8 cellular contexts compared by ENCODE assay signal in the genomic region with DNA sequence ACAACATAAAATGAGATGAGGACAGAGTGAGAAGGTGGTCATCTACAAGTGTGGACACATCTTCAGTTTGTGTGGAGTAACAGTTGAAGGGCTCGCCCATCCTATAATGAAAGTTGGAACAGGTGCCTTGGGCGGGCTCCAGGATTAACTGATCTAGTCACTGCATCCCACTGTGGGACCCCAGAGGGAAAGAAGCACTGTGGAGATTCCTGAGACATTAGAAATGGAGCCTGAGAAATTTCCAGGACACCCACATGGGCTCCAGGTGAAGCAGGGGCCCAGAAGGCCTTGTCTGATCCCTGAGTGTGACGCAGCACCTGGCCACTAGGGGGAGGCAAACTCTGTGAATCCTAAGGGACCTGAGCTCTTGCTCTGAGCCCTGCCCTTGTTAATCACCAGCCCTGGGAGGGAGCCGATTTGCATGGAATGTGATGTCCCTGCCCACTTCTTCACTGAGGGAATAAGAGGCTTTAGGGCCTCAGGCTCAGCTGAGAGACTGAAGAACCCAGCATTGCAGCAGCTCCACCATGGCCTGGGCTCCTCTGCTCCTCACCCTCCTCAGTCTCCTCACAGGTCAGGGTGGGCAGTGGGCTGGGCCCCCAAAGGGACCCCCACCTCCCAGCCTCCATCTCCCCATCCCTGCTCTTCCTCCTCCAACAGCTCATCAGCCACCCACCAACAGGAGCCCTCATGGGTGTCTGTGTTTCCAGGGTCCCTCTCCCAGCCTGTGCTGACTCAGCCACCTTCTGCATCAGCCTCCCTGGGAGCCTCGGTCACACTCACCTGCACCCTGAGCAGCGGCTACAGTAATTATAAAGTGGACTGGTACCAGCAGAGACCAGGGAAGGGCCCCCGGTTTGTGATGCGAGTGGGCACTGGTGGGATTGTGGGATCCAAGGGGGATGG.
DNase-seq lines count a peak whose midpoint lies in the region; ATAC-seq and TF ChIP-seq lines count a peak whose summit lies in the region.

No MANE protein-coding gene starts in this region.

- peak overlapping the region; percentile 54 for H2AFZ ChIP-seq in HCT116 (ENCODE audit: low read depth, low read length, poor library complexity, severe bottlenecking)
- H2AFZ ChIP-seq in OCI-LY3 (ENCODE audit: low read depth, low read length): no peak overlapping the region
- no peak overlapping the region for H2AFZ ChIP-seq in smooth muscle cell (ENCODE audit: low read depth)

- no peak overlapping the region for H3K4me3 Mint-ChIP-seq in activated T-helper 17 cell treated with anti-CD3 and anti-CD28 coated beads, Interleukin-2, amount 50 U/mL, for 72 hours
- H3K4me3 Mint-ChIP-seq in glutamatergic neuron (ENCODE audit: unreplicated experiment): no peak overlapping the region

- no peaks in the 10 kb centered on the region for H3K9me3 Mint-ChIP-seq in activated T-helper 17 cell treated with anti-CD3 and anti-CD28 coated beads, Interleukin-2, amount 50 U/mL, for 72 hours
- H3K9me3 Mint-ChIP-seq in glutamatergic neuron (ENCODE audit: unreplicated experiment): peaks cover 1% of the 10 kb centered on the region

- H4K20me1 ChIP-seq in HCT116 (ENCODE audit: insufficient read depth) (no peaks in the 10 kb centered on the region), OCI-LY3 (ENCODE audit: insufficient read depth, low read length) (no peaks in the 10 kb centered on the region), smooth muscle cell (ENCODE audit: low read depth) (no peaks in the 10 kb centered on the region)

- H3K4me1 ChIP-seq in HCT116 (ENCODE audit: control insufficient read depth in 1 of 2, insufficient read depth in 2 of 2, low read length in 2 of 2): peaks cover 0 to 1% of the 10 kb centered on the region in 2 experiments; a peak in 2 of 4 replicates
- H3K4me1 ChIP-seq in OCI-LY3 (ENCODE audit: low read length): peaks cover 40% of the 10 kb centered on the region
- H3K4me1 ChIP-seq in smooth muscle cell (ENCODE audit: low read depth): no peaks in the 10 kb centered on the region

- no peaks in the 10 kb centered on the region for H3K4me1 Mint-ChIP-seq in activated T-helper 17 cell treated with anti-CD3 and anti-CD28 coated beads, Interleukin-2, amount 50 U/mL, for 72 hours
- no peaks in the 10 kb centered on the region for H3K4me1 Mint-ChIP-seq in glutamatergic neuron (ENCODE audit: low read depth, unreplicated experiment)

- CTCF ChIA-PET in BJ (lab: Yijun Ruan, JAX) (interaction anchor here (0.5 to 3.2 kb wide), 17 partner anchors 9 to 135 kb away, joined by 3 to 29 read pairs (median 3); no protein-coding TSS in a partner anchor), HCT116 (lab: Charles Lee) (interaction anchor here (0.6 to 1.1 kb wide), 17 partner anchors 8 to 534 kb away, joined by 3 to 12 read pairs (median 5); no protein-coding TSS in a partner anchor)

- no peaks in the 10 kb centered on the region for H3F3A ChIP-seq in smooth muscle cell (ENCODE audit: low read depth)

- H3K27ac Mint-ChIP-seq in activated T-helper 17 cell treated with anti-CD3 and anti-CD28 coated beads, Interleukin-2, amount 50 U/mL, for 72 hours: no peak overlapping the region
- no peak overlapping the region for H3K27ac Mint-ChIP-seq in glutamatergic neuron (ENCODE audit: unreplicated experiment)

- no peaks in the 10 kb centered on the region for H3K9me3 ChIP-seq in HCT116 (ENCODE audit: control insufficient read depth in 1 of 2, insufficient read depth in 1 of 2, low read depth in 1 of 2, low read length in 2 of 2)
- H3K9me3 ChIP-seq in OCI-LY3 (ENCODE audit: insufficient read depth, low read length): no peaks in the 10 kb centered on the region
- H3K9me3 ChIP-seq in smooth muscle cell (replicated peaks; ENCODE audit: low read depth): no peaks in the 10 kb centered on the region

- WGBS in smooth muscle cell (ENCODE audit: low lambda C conversion rate): 58% methylated on average over 8 of the region's 8 CpGs

- intact Hi-C loops in HCT116 (cut with micrococcal nuclease): loop anchor here (10.0 kb wide), 1 partner anchor 138 kb away; no protein-coding TSS in a partner anchor

- ATAC-seq in HCT116 (peak; percentile 100), GM21526 (IDR thresholded peaks at IDR 0.05; ENCODE audit: low FRiP score, unreplicated experiment) (no peak), GM18502 (IDR thresholded peaks at IDR 0.05; ENCODE audit: poor library complexity, unreplicated experiment) (no peak)
- peak; percentile 62 for ATAC-seq in activated T-helper 17 cell treated with anti-CD3 and anti-CD28 coated beads, Interleukin-2, amount 50 U/mL, for 72 hours (replicated peaks)

- H3K27me3 Mint-ChIP-seq in activated T-helper 17 cell treated with anti-CD3 and anti-CD28 coated beads, Interleukin-2, amount 50 U/mL, for 72 hours: peaks cover 15% of the 10 kb centered on the region
- H3K27me3 Mint-ChIP-seq in glutamatergic neuron (ENCODE audit: unreplicated experiment): peaks cover under 1% of the 10 kb centered on the region

- TF ChIP-seq POLR2A in HCT116 (IDR thresholded peaks at IDR 0.05; ENCODE audit: borderline replicate concordance, extremely low read depth, insufficient read depth, insufficient read length): no peak

- BruUV-seq in HCT116 (replicated peaks; lab: Mats Ljungman, UMichigan): no TSS peak

- RAD21 ChIA-PET in HCT116 (lab: Charles Lee; ENCODE audit: low non-redundant PET in 1 of 2, low total read pairs in 2 of 2, uncharacterized antibody in 2 of 2, unreplicated experiment in 2 of 2): no interaction called here

- POLR2A ChIA-PET in BJ (lab: Charles Lee) (no interaction called here), HCT116 (lab: Charles Lee) (no interaction called here)

- H3K9me2 ChIP-seq in HCT116 (ENCODE audit: insufficient read depth): no peaks in the 10 kb centered on the region

- H3K27ac ChIP-seq in HCT116 (ENCODE audit: low read depth, low read length) (no peak overlapping the region), OCI-LY3 (ENCODE audit: low read length) (peak overlapping the region; percentile 69), smooth muscle cell (ENCODE audit: low read depth) (no peak overlapping the region)

- H3K36me3 ChIP-seq in BJ (ENCODE audit: control insufficient read depth, insufficient read depth, low read length) (no peaks in the 10 kb centered on the region), HCT116 (ENCODE audit: control insufficient read depth in 1 of 2, insufficient read depth in 2 of 2, low read length in 2 of 2) (no peaks in the 10 kb centered on the region), OCI-LY3 (replicated peaks; ENCODE audit: low read depth, low read length) (peaks cover 13% of the 10 kb centered on the region), smooth muscle cell (ENCODE audit: low read depth) (no peaks in the 10 kb centered on the region)

- no peak overlapping the region for H3K9ac ChIP-seq in HCT116 (ENCODE audit: low read length)
- H3K9ac ChIP-seq in OCI-LY3 (ENCODE audit: low read length): peak overlapping the region; percentile 23
- no peak overlapping the region for H3K9ac ChIP-seq in smooth muscle cell (ENCODE audit: low read depth)

- H3K4me2 ChIP-seq in HCT116 (ENCODE audit: low read length): no peak overlapping the region
- H3K4me2 ChIP-seq in OCI-LY3 (ENCODE audit: low read length): peak overlapping the region; percentile 59
- H3K4me2 ChIP-seq in smooth muscle cell: no peak overlapping the region

- H3K27me3 ChIP-seq in BJ (ENCODE audit: control insufficient read depth, insufficient read depth, low read length): peaks cover 6% of the 10 kb centered on the region
- H3K27me3 ChIP-seq in HCT116 (ENCODE audit: insufficient read depth, low read length): peaks cover 25% of the 10 kb centered on the region; the same call in 1 of the 2 replicates
- H3K27me3 ChIP-seq in OCI-LY3 (ENCODE audit: low read depth, low read length): no peaks in the 10 kb centered on the region
- peaks cover 56% of the 10 kb centered on the region for H3K27me3 ChIP-seq in smooth muscle cell (ENCODE audit: low read depth)

- DNase-seq in BJ (ENCODE audit: low read depth) (no peak), HCT116 (ENCODE audit: low read depth, low spot score) (peak; percentile 77), glutamatergic neuron (peak; percentile 56), smooth muscle cell (lab: John Stamatoyannopoulos, UW; ENCODE audit: unreplicated experiment) (no peak)

- H3K4me3 ChIP-seq in BJ (ENCODE audit: low read depth, low read length) (no peak overlapping the region), HCT116 (replicated peaks in 1 of 2; ENCODE audit: low read depth in 1 of 2, low read length in 2 of 2) (no peak overlapping the region), OCI-LY3 (ENCODE audit: low read length) (peak overlapping the region; percentile 27), smooth muscle cell (no peak overlapping the region)

- H3K36me3 Mint-ChIP-seq in activated T-helper 17 cell treated with anti-CD3 and anti-CD28 coated beads, Interleukin-2, amount 50 U/mL, for 72 hours (ENCODE audit: low read depth): no peaks in the 10 kb centered on the region
- no peaks in the 10 kb centered on the region for H3K36me3 Mint-ChIP-seq in glutamatergic neuron (ENCODE audit: unreplicated experiment)

- peak; percentile 47 for TF ChIP-seq RAD21 in HCT116 (IDR thresholded peaks at IDR 0.05; ENCODE audit: low read depth)

- TF ChIP-seq CTCF in BJ (IDR thresholded peaks at IDR 0.05; ENCODE audit: insufficient read depth, low read depth, low read length) (peak; percentile 91), HCT116 (IDR thresholded peaks at IDR 0.05 in 2 of 3, conservative IDR thresholded peaks at IDR 0.05 in 1 of 3; ENCODE audit: borderline replicate concordance in 1 of 3, insufficient read depth in 1 of 3, low read depth in 2 of 3, low read length in 2 of 3) (peak; percentile 46 to 97 (median 95); a peak in 5 of 6 replicates), OCI-LY3 (IDR thresholded peaks at IDR 0.05; ENCODE audit: low read depth, low read length) (peak; percentile 96), glutamatergic neuron (IDR thresholded peaks at IDR 0.05; ENCODE audit: partially characterized antibody, unreplicated experiment) (peak; percentile 93), smooth muscle cell (IDR thresholded peaks at IDR 0.05; ENCODE audit: borderline replicate concordance, insufficient read depth, poor library complexity, severe bottlenecking) (peak; percentile 83)

- H3K79me2 ChIP-seq in HCT116 (ENCODE audit: insufficient read depth, low read length) (no peaks in the 10 kb centered on the region), OCI-LY3 (ENCODE audit: low read length) (no peaks in the 10 kb centered on the region), smooth muscle cell (ENCODE audit: low read depth) (no peaks in the 10 kb centered on the region)

TF ChIP-seq in HCT116, 20 proteins besides CTCF, POLR2A, EP300 and RAD21 (continues in another document):
- TF ChIP-seq ZNF274 (IDR thresholded peaks at IDR 0.05; ENCODE audit: low read depth, low read length) (no peak), CEBPB (IDR thresholded peaks at IDR 0.05; ENCODE audit: low read depth) (no peak)

Comparison
In these comparisons a context has a peak if more than half of its experiments do, and no peak if none do; other contexts are left out.
1. DNase-seq: peak in HCT116 (single experiment) and glutamatergic neuron (single experiment); none in BJ (single experiment) and smooth muscle cell (single experiment).
2. ATAC-seq: peak in HCT116 (single experiment) and activated T-helper 17 cell treated with anti-CD3 and anti-CD28 coated beads, Interleukin-2, amount 50 U/mL, for 72 hours (single experiment); none in GM21526 (single experiment) and GM18502 (single experiment).
3. Peak in every context shown above with its lines, with median percentiles within 50 percentile points of each other: CTCF ChIP-seq.